In the genomic region with DNA sequence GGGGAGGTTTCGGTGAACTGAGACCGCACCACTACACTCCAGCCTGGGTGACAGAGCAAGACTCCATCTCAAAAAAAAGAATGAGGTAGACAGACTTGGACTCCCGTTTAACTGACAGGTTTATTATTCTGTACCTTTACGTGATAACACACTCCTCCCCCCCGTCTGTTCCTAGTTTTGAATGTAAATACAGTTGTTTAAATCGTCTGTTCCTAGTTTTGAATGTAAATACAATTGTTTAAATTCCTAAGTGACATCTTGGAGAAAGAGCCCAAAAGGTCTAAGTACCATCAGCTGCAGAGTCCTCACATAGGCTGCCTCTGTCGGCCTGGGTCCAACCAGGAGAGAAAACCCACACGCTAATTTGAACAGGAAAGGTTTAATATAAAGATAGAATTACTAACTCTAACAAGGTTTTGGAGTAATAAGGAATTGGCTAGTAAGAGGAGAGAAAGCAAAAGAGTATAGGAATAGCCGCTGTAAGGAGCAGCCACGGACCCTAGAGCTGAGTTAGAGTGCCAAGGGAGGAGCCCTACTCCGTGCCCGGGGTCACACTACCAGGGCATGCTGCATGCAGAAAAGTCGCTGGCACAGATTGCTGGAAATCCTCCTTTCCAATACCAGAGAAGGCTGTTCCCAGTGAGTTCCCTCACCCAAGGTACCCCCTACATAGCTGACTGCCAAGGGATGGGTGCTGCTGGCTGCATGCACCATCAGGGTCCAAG, we compare ENCODE assay signal across 9 cellular contexts.
DNase-seq lines count a peak whose midpoint lies in the region; ATAC-seq, FAIRE-seq and TF ChIP-seq lines count a peak whose summit lies in the region.
"Had no signal": no experiment of that assay in that cellular context is flagged by ENCODE, and none has a peak within 500 bp of the region (broad histone marks: within the 10 kb centered on the region; RNA-seq: fewer than 3 reads in every experiment).

No MANE protein-coding gene starts in this region.

- peaks cover 49% of the 10 kb centered on the region for H4K20me1 ChIP-seq in astrocyte (ENCODE audit: insufficient read depth, low read length)

- H3K9me3 Mint-ChIP-seq in astrocyte (ENCODE audit: unreplicated experiment): no peaks in the 10 kb centered on the region
- H3K9me3 Mint-ChIP-seq in nephron: no peaks in the 10 kb centered on the region
- H3K9me3 Mint-ChIP-seq: activated naive CD4-positive, alpha-beta T cell treated with anti-CD3 and anti-CD28 coated beads, Interleukin-2, amount 10 ng/mL, durations not matched to agents 7 days and 5 days had no signal

- in situ Hi-C loops in GM13976 (cut with MboI; ENCODE audit: low sequenced_read_pairs, unreplicated experiment): no loop called here

- peak overlapping the region; percentile 72 for H3K4me2 ChIP-seq in astrocyte (ENCODE audit: low read length)

- peak overlapping the region; percentile 30 for H3K4me3 Mint-ChIP-seq in astrocyte (ENCODE audit: unreplicated experiment)
- no peak overlapping the region for H3K4me3 Mint-ChIP-seq in nephron
- H3K4me3 Mint-ChIP-seq: activated naive CD4-positive, alpha-beta T cell treated with anti-CD3 and anti-CD28 coated beads, Interleukin-2, amount 10 ng/mL, durations not matched to agents 7 days and 5 days had no signal

- H3K4me1 ChIP-seq in astrocyte (ENCODE audit: insufficient read depth, low read length): peaks cover 60% of the 10 kb centered on the region

- TF ChIP-seq CTCF in astrocyte (IDR thresholded peaks at IDR 0.05; ENCODE audit: insufficient read depth, low read depth, low read length): no peak
- no peak for TF ChIP-seq CTCF in nephron (IDR thresholded peaks at IDR 0.05; ENCODE audit: unreplicated experiment in 3 of 3)
- no peak for TF ChIP-seq CTCF in GM13976 (IDR thresholded peaks at IDR 0.05; ENCODE audit: borderline replicate concordance, control extremely low read depth, extremely low read depth, insufficient read depth, missing control alignments)

- H2AFZ ChIP-seq in astrocyte (ENCODE audit: low read depth, low read length): no peak overlapping the region

- no peaks in the 10 kb centered on the region for H3K36me3 ChIP-seq in astrocyte (ENCODE audit: insufficient read depth, low read length)

- ATAC-seq in GM18508 (IDR thresholded peaks at IDR 0.05; ENCODE audit: insufficient read depth, unreplicated experiment): peak; percentile 2
- peak; percentile 10 for ATAC-seq in HG02678 (IDR thresholded peaks at IDR 0.05; ENCODE audit: unreplicated experiment)

- H3K27ac Mint-ChIP-seq in astrocyte (ENCODE audit: unreplicated experiment) (peak overlapping the region; percentile 88), nephron (peak overlapping the region in 2 of 3 experiments; percentile 8 to 76)
- H3K27ac Mint-ChIP-seq: activated naive CD4-positive, alpha-beta T cell treated with anti-CD3 and anti-CD28 coated beads, Interleukin-2, amount 10 ng/mL, durations not matched to agents 7 days and 5 days had no signal

- H3K9ac ChIP-seq in astrocyte (ENCODE audit: low read length): peak overlapping the region; percentile 80

- H3K27me3 Mint-ChIP-seq in astrocyte (ENCODE audit: low read depth, unreplicated experiment): no peaks in the 10 kb centered on the region
- peaks cover 3% of the 10 kb centered on the region for H3K27me3 Mint-ChIP-seq in nephron (ENCODE audit: low read depth)
- H3K27me3 Mint-ChIP-seq: activated naive CD4-positive, alpha-beta T cell treated with anti-CD3 and anti-CD28 coated beads, Interleukin-2, amount 10 ng/mL, durations not matched to agents 7 days and 5 days had no signal

- H3K4me1 Mint-ChIP-seq in astrocyte (ENCODE audit: low read depth, unreplicated experiment) (peaks cover 91% of the 10 kb centered on the region), nephron (peaks cover 59% of the 10 kb centered on the region)

- no peaks in the 10 kb centered on the region for H3K9me3 ChIP-seq in astrocyte (ENCODE audit: insufficient read depth, low read depth, low read length)

- peaks cover 87% of the 10 kb centered on the region for H3K79me2 ChIP-seq in astrocyte (ENCODE audit: insufficient read depth, low read length)

- H3K27me3 ChIP-seq in astrocyte (ENCODE audit: insufficient read depth, low read length): no peaks in the 10 kb centered on the region

- DNase-seq in astrocyte (ENCODE audit: low read depth) (no peak), NCI-H1417 (lab: John Stamatoyannopoulos, UW) (no peak), RKO (ENCODE audit: low spot score) (no peak), GM13976 (ENCODE audit: low spot score) (no peak), NCI-H526 (lab: John Stamatoyannopoulos, UW) (no peak)

- H3K36me3 Mint-ChIP-seq in astrocyte (ENCODE audit: low read depth, unreplicated experiment) (peaks cover 12% of the 10 kb centered on the region), nephron (ENCODE audit: low read depth) (no peaks in the 10 kb centered on the region)

- H3K4me3 ChIP-seq in astrocyte (ENCODE audit: insufficient read depth, low read depth, low read length): no peak overlapping the region

- no peak for FAIRE-seq in astrocyte (lab: Jason Lieb, UNC)

- peak overlapping the region; percentile 93 for H3K27ac ChIP-seq in astrocyte (ENCODE audit: low read depth, low read length)
